In genomic region chr1:115545096-115545720, GRCh38 we compare ENCODE assay signal across 13 cellular contexts.
DNase-seq lines count a peak whose midpoint lies in the region; ATAC-seq and TF ChIP-seq lines count a peak whose summit lies in the region.
"Had no signal": no experiment of that assay in that cellular context is flagged by ENCODE, and none has a peak within 500 bp of the region (broad histone marks: within the 10 kb centered on the region; RNA-seq: fewer than 3 reads in every experiment).

No MANE protein-coding gene starts in this region.

- no peak for TF ChIP-seq RAD21 in SK-N-SH (IDR thresholded peaks at IDR 0.05; ENCODE audit: low read length)

- TF ChIP-seq CTCF in HFFc6 (IDR thresholded peaks at IDR 0.05) (no peak), SK-N-SH (IDR thresholded peaks at IDR 0.05) (no peak)

- peak overlapping the region; percentile 12; the same call in 1 of the 2 replicates for H2AFZ ChIP-seq in SK-N-SH (ENCODE audit: low read depth)

- H3K4me1 Mint-ChIP-seq in HFFc6 (ENCODE audit: low read depth): peaks cover 47% of the 10 kb centered on the region
- H3K4me1 Mint-ChIP-seq: activated CD4-positive, alpha-beta memory T cell treated with anti-CD3 and anti-CD28 coated beads, Interleukin-2, amount 10 ng/mL, durations not matched to agents 7 days and 5 days; naive thymus-derived CD4-positive, alpha-beta T cell had no signal

- no peaks in the 10 kb centered on the region for H3K79me2 ChIP-seq in SK-N-SH (ENCODE audit: insufficient read depth)

- peak overlapping the region; percentile 78 for H3K4me3 Mint-ChIP-seq in HFFc6
- H3K4me3 Mint-ChIP-seq: activated CD4-positive, alpha-beta memory T cell treated with anti-CD3 and anti-CD28 coated beads, Interleukin-2, amount 10 ng/mL, durations not matched to agents 7 days and 5 days; naive thymus-derived CD4-positive, alpha-beta T cell had no signal

- H3K27me3 Mint-ChIP-seq in HFFc6 (ENCODE audit: insufficient read depth): no peaks in the 10 kb centered on the region

- no peaks in the 10 kb centered on the region for H3K9me2 ChIP-seq in SK-N-SH

- DNase-seq in HFFc6 (no peak), SK-N-SH (no peak), NCI-H82 (lab: John Stamatoyannopoulos, UW) (no peak)
- DNase-seq: activated CD4-positive, alpha-beta memory T cell treated with anti-CD3 and anti-CD28 coated beads, Interleukin-2, amount 10 ng/mL, durations not matched to agents 7 days and 5 days; activated effector memory CD4-positive, alpha-beta T cell treated with anti-CD3 and anti-CD28 coated beads, Interleukin-2, amount 50 U/mL, for 16 hours; left colon; naive thymus-derived CD4-positive, alpha-beta T cell; NCI-H1436 treated with DMSO at 0.1 percent for 48 hours; NCI-H510A treated with DMSO at 0.1 percent for 48 hours had no signal

- no peak for TF ChIP-seq EP300 in SK-N-SH (IDR thresholded peaks at IDR 0.05; ENCODE audit: borderline replicate concordance in 1 of 2, low read depth in 1 of 2, low read length in 1 of 2)

- no peaks in the 10 kb centered on the region for H3K9me3 Mint-ChIP-seq in HFFc6
- H3K9me3 Mint-ChIP-seq: activated CD4-positive, alpha-beta memory T cell treated with anti-CD3 and anti-CD28 coated beads, Interleukin-2, amount 10 ng/mL, durations not matched to agents 7 days and 5 days had no signal

- no peaks in the 10 kb centered on the region for H4K20me1 ChIP-seq in SK-N-SH (ENCODE audit: insufficient read depth)

- H3K4me1 ChIP-seq in SK-N-SH (ENCODE audit: control insufficient read depth in 1 of 2, insufficient read depth in 2 of 2, low read depth in 1 of 2, low read length in 1 of 2): peaks cover 0 to 13% of the 10 kb centered on the region in 2 experiments; a peak in 3 of 4 replicates
- peaks cover 8% of the 10 kb centered on the region for H3K4me1 ChIP-seq in iPS-20b (ENCODE audit: insufficient read depth, low read length)
- peaks cover 3 to 23% (median 17%) of the 10 kb centered on the region in 5 donors for H3K4me1 ChIP-seq in subcutaneous abdominal adipose tissue (ENCODE audit: control insufficient read depth in 5 of 5, insufficient read depth in 5 of 5, low read length in 5 of 5)

- H3K36me3 Mint-ChIP-seq in HFFc6 (ENCODE audit: low read depth): peaks cover 11% of the 10 kb centered on the region
- H3K36me3 Mint-ChIP-seq: naive thymus-derived CD4-positive, alpha-beta T cell had no signal

- 77% methylated on average over 15 of the region's 15 CpGs for WGBS in SK-N-SH (ENCODE audit: low lambda C conversion rate)

- peak overlapping the region; percentile 60 for H3K4me2 ChIP-seq in SK-N-SH

- H3K27ac ChIP-seq in SK-N-SH (ENCODE audit: low read depth in 2 of 2, low read length in 1 of 2) (peak overlapping the region; percentile 58 to 93; a peak in 3 of 4 replicates), iPS-20b (ENCODE audit: low read length) (no peak overlapping the region), subcutaneous abdominal adipose tissue (ENCODE audit: low read depth, low read length) (peak overlapping the region; percentile 89)

- POLR2A ChIA-PET in SK-N-SH (lab: Yijun Ruan, JAX): no interaction called here

- no peaks in the 10 kb centered on the region for H3K27me3 ChIP-seq in SK-N-SH (ENCODE audit: insufficient read depth)
- no peaks in the 10 kb centered on the region for H3K27me3 ChIP-seq in iPS-20b (ENCODE audit: insufficient read depth, low read length)
- H3K27me3 ChIP-seq in subcutaneous abdominal adipose tissue (ENCODE audit: control insufficient read depth in 5 of 5, insufficient read depth in 4 of 5, low read length in 5 of 5): no peaks in the 10 kb centered on the region

- H3K27ac Mint-ChIP-seq in HFFc6: peak overlapping the region; percentile 97
- H3K27ac Mint-ChIP-seq: activated CD4-positive, alpha-beta memory T cell treated with anti-CD3 and anti-CD28 coated beads, Interleukin-2, amount 10 ng/mL, durations not matched to agents 7 days and 5 days; naive thymus-derived CD4-positive, alpha-beta T cell had no signal

- H3K4me3 ChIP-seq in SK-N-SH (ENCODE audit: low read depth in 2 of 2, low read length in 1 of 2): no peak overlapping the region
- no peak overlapping the region for H3K4me3 ChIP-seq in iPS-20b (ENCODE audit: low read length)
- H3K4me3 ChIP-seq in subcutaneous abdominal adipose tissue (ENCODE audit: low read depth in 1 of 5, low read length in 5 of 5): no peak overlapping the region

- H3K36me3 ChIP-seq in SK-N-SH (replicated peaks in 1 of 2; ENCODE audit: control insufficient read depth in 1 of 2, insufficient read depth in 2 of 2, low read length in 1 of 2) (no peaks in the 10 kb centered on the region), iPS-20b (ENCODE audit: insufficient read depth, low read depth, low read length) (no peaks in the 10 kb centered on the region), subcutaneous abdominal adipose tissue (ENCODE audit: control insufficient read depth in 5 of 5, insufficient read depth in 5 of 5, low read length in 5 of 5) (no peaks in the 10 kb centered on the region)

- ATAC-seq in activated CD4-positive, CD25-positive, alpha-beta regulatory T cell treated with anti-CD3 and anti-CD28 coated beads, Interleukin-2, amount 50 U/mL, for 24 hours: no peak
- no peak for ATAC-seq in GM21515 (IDR thresholded peaks at IDR 0.05; ENCODE audit: unreplicated experiment)
- ATAC-seq: naive thymus-derived CD4-positive, alpha-beta T cell had no signal

- peak overlapping the region; percentile 62; the same call in 1 of the 2 replicates for H3K9ac ChIP-seq in SK-N-SH
- H3K9ac ChIP-seq in iPS-20b (ENCODE audit: low read depth, low read length): peak overlapping the region; percentile 1; the same call in 1 of the 2 replicates
- H3K9ac ChIP-seq in subcutaneous abdominal adipose tissue (ENCODE audit: low read length in 5 of 5): peak overlapping the region; percentile 28 to 68 (median 41)

- CTCF ChIA-PET in SK-N-SH (lab: Yijun Ruan, JAX): interaction anchor here (1.4 to 1.8 kb wide), 2 partner anchors 51 to 406 kb away, joined by 4 to 13 read pairs; no protein-coding TSS in a partner anchor

- H3K9me3 ChIP-seq in SK-N-SH: no peaks in the 10 kb centered on the region
- no peaks in the 10 kb centered on the region for H3K9me3 ChIP-seq in iPS-20b (ENCODE audit: insufficient read depth, low read depth, low read length)
- H3K9me3 ChIP-seq in subcutaneous abdominal adipose tissue (ENCODE audit: control insufficient read depth in 5 of 5, low read length in 5 of 5): no peaks in the 10 kb centered on the region

- peaks cover 18% of the 10 kb centered on the region for H3F3A ChIP-seq in SK-N-SH (replicated peaks; ENCODE audit: insufficient read depth)

TF ChIP-seq in SK-N-SH, 30 proteins besides CTCF, POLR2A, EP300 and RAD21:
- no peak for TF ChIP-seq TAF1 (IDR thresholded peaks at IDR 0.05; ENCODE audit: borderline replicate concordance, low read depth, low read length)
- TF ChIP-seq PBX3 (IDR thresholded peaks at IDR 0.05): 0 out of 2 replicates have a peak, but pooled peaks have one; percentile 15

Comparison
In these comparisons a context has a peak if more than half of its experiments do, and no peak if none do; other contexts are left out.
1. H3K9ac ChIP-seq: peak in every context shown above with its lines; median percentile 62 in SK-N-SH; 41 in subcutaneous abdominal adipose tissue; 1 in iPS-20b.